ENCODE assay signal across 8 cellular contexts in genomic region chr13:43786766-43787517, GRCh38. TPM values are rescaled to one million over a fixed set of nuclear protein-coding genes. Genes with fewer than 3 reads are reported as not detected.
DNase-seq lines count a peak whose midpoint lies in the region; ATAC-seq and TF ChIP-seq lines count a peak whose summit lies in the region.

TSS of gene ENOX1 (minus strand) at chr13:43786972.

- H3K36me3 Mint-ChIP-seq in activated naive CD4-positive, alpha-beta T cell treated with anti-CD3 and anti-CD28 coated beads, Interleukin-2, amount 50 U/mL, for 24 hours: no peaks in the 10 kb centered on the region

- peak within 1 kb of the TSS; percentile 51 for H2AFZ ChIP-seq in neural cell (ENCODE audit: low read depth, low read length)

- H3K36me3 ChIP-seq in neural cell (ENCODE audit: insufficient read depth, low read length): no peaks in the 10 kb centered on the region

- peak; percentile 63 for TF ChIP-seq RAD21 in neural cell (conservative IDR thresholded peaks at IDR 0.05)

- H3K27ac Mint-ChIP-seq in activated naive CD4-positive, alpha-beta T cell treated with anti-CD3 and anti-CD28 coated beads, Interleukin-2, amount 50 U/mL, for 24 hours: peak within 1 kb of the TSS; percentile 46

- peak within 1 kb of the TSS; percentile 87 for H3K4me3 ChIP-seq in neural cell (ENCODE audit: low read length)

- peaks cover 30% of the 10 kb centered on the region for H3K79me2 ChIP-seq in neural cell (replicated peaks; ENCODE audit: insufficient read depth, low read length)

- H3K27me3 ChIP-seq in neural cell (ENCODE audit: insufficient read depth, low read depth, low read length): no peaks in the 10 kb centered on the region

- DNase-seq in COLO668 (lab: John Stamatoyannopoulos, UW; ENCODE audit: unreplicated experiment) (peak; percentile 98), NCI-H460 (ENCODE audit: extremely low read depth, low read depth) (peak; percentile 44), globus pallidus (ENCODE audit: low spot score) (peak; percentile 93)

- peak; percentile 55 for TF ChIP-seq CTCF in neural cell (IDR thresholded peaks at IDR 0.05; ENCODE audit: poor library complexity, severe bottlenecking)

- ATAC-seq in GM19463 (IDR thresholded peaks at IDR 0.05; ENCODE audit: unreplicated experiment): peak; percentile 49
- no peak for ATAC-seq in HG03095 (IDR thresholded peaks at IDR 0.05; ENCODE audit: unreplicated experiment)
- ATAC-seq in HG03139 (IDR thresholded peaks at IDR 0.05; ENCODE audit: unreplicated experiment): no peak

- peaks cover 30% of the 10 kb centered on the region for H3K27me3 Mint-ChIP-seq in activated naive CD4-positive, alpha-beta T cell treated with anti-CD3 and anti-CD28 coated beads, Interleukin-2, amount 50 U/mL, for 24 hours

- peaks cover 8% of the 10 kb centered on the region for H3K4me1 Mint-ChIP-seq in activated naive CD4-positive, alpha-beta T cell treated with anti-CD3 and anti-CD28 coated beads, Interleukin-2, amount 50 U/mL, for 24 hours

- H3K27ac ChIP-seq in neural cell (ENCODE audit: low read length): peak within 1 kb of the TSS; percentile 94

- H3K9me3 ChIP-seq in neural cell (ENCODE audit: low read length): no peaks in the 10 kb centered on the region

- no peaks in the 10 kb centered on the region for H3K9me3 Mint-ChIP-seq in activated naive CD4-positive, alpha-beta T cell treated with anti-CD3 and anti-CD28 coated beads, Interleukin-2, amount 50 U/mL, for 24 hours

- H3F3A ChIP-seq in neural cell (ENCODE audit: insufficient read depth, low read length, poor library complexity, severe bottlenecking): peaks cover 5% of the 10 kb centered on the region

- H3K9ac ChIP-seq in neural cell (ENCODE audit: low read length): peak within 1 kb of the TSS; percentile 84

- no peaks in the 10 kb centered on the region for H3K9me2 ChIP-seq in neural cell (ENCODE audit: insufficient read depth, low read length)

- H3K4me2 ChIP-seq in neural cell (ENCODE audit: low read length): peak within 1 kb of the TSS; percentile 87

- peak within 1 kb of the TSS; percentile 82 for H3K4me3 Mint-ChIP-seq in activated naive CD4-positive, alpha-beta T cell treated with anti-CD3 and anti-CD28 coated beads, Interleukin-2, amount 50 U/mL, for 24 hours

- TF ChIP-seq EP300 in neural cell (conservative IDR thresholded peaks at IDR 0.05; ENCODE audit: poor library complexity, severe bottlenecking): peak; percentile 69

- H4K20me1 ChIP-seq in neural cell (ENCODE audit: insufficient read depth): no peaks in the 10 kb centered on the region

TF ChIP-seq in neural cell, 6 proteins besides CTCF, POLR2A, EP300 and RAD21:
- TF ChIP-seq POLR2AphosphoS5 (IDR thresholded peaks at IDR 0.05) (peak; percentile 74), EZH2 (IDR thresholded peaks at IDR 0.05; ENCODE audit: borderline replicate concordance, insufficient read depth, low read length, poor library complexity, severe bottlenecking) (no peak), MXI1 (conservative IDR thresholded peaks at IDR 0.05; ENCODE audit: poor library complexity, severe bottlenecking) (peak; percentile 97), SMC3 (conservative IDR thresholded peaks at IDR 0.05; ENCODE audit: poor library complexity) (peak; percentile 58), TAF1 (IDR thresholded peaks at IDR 0.05; ENCODE audit: low read depth) (peak; percentile 63), REST (IDR thresholded peaks at IDR 0.05; ENCODE audit: borderline replicate concordance) (no peak)

RNA-seq across cellular contexts. Expression of gene ENOX1, which starts in this region (rescaled TPM):
- 7.2 and 7.6 TPM in 2 replicates for total RNA-seq in NCI-H460 (2014; rRNA removed; shearing (Covaris generic))
- polyA plus RNA-seq in NCI-H460 (2014; cell fraction: nucleus; rRNA removed): 2.0 and 4.8 TPM in 2 replicates
- polyA plus RNA-seq in neural cell: 42.6 and 43.7 TPM in 2 replicates
- polyA minus RNA-seq in neural cell: 72.0 and 74.5 TPM in 2 replicates

Comparison
In these comparisons a context has a peak if more than half of its experiments do, and no peak if none do; other contexts are left out.
1. DNase-seq: peak in every context shown above with its lines; median percentile 98 in COLO668; 93 in globus pallidus; 44 in NCI-H460.